Comparison of ENCODE assay signal across 10 cellular contexts in the genomic region with DNA sequence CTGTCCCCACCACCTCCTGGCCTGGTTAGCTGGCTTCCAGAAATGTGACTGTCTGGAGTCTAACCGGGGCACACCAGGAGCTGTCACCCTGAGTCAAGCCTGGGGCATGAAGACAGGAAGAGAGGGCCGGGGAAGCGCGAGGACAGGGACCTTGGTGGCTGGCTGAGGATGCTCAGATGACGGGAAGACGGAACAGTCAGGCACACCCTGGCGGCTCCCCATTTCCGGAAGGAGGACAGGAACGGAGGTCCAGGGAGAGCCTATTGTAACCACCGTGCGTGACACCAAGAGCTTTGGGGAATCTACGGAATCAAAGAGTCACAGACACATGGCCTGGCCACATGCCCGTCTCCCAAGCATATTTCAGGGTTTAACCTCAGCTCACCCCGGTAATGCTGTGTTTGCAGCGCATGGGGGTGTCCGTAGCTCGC. TPM values are rescaled to one million over a fixed set of nuclear protein-coding genes. Genes with fewer than 3 reads are reported as not detected.
DNase-seq lines count a peak whose midpoint lies in the region; ATAC-seq and TF ChIP-seq lines count a peak whose summit lies in the region.
"Had no signal": no experiment of that assay in that cellular context is flagged by ENCODE, and none has a peak within 500 bp of the region (broad histone marks: within the 10 kb centered on the region; RNA-seq: fewer than 3 reads in every experiment).

No MANE protein-coding gene starts in this region.

- no peak overlapping the region for H2AFZ ChIP-seq in OCI-LY7 (ENCODE audit: low read length)

- H3K36me3 ChIP-seq in OCI-LY7 (ENCODE audit: insufficient read depth, low read length), result no peaks in the 10 kb centered on the region

- intact Hi-C loops in CD4-positive, alpha-beta T cell (cut with DNase I, micrococcal nuclease), result loop anchor here (2.0 to 10.0 kb wide), 6 partner anchors 48 to 245 kb away; no protein-coding TSS in a partner anchor
- intact Hi-C loops in OCI-LY7 (cut with micrococcal nuclease; ENCODE audit: unreplicated experiment), result loop anchor here (5.0 to 10.0 kb wide), 2 partner anchors 620 to 1568 kb away; a partner anchor contains a TSS
- intact Hi-C loops in activated naive CD4-positive, alpha-beta T cell treated with anti-CD3 and anti-CD28 coated beads for 36 hours (cut with micrococcal nuclease), result loop anchor here (2.0 to 10.0 kb wide), 4 partner anchors 52 to 362 kb away; a partner anchor contains a TSS

- no peaks in the 10 kb centered on the region for H3K9me3 ChIP-seq in CD4-positive, alpha-beta T cell (ENCODE audit: control insufficient read depth, low read length)
- no peaks in the 10 kb centered on the region for H3K9me3 ChIP-seq in OCI-LY7 (ENCODE audit: low read length)

- no peaks in the 10 kb centered on the region for H3K27me3 ChIP-seq in CD4-positive, alpha-beta T cell (ENCODE audit: control insufficient read depth, insufficient read depth, low read length)

- peak overlapping the region; percentile 76 for H3K4me2 ChIP-seq in OCI-LY7 (ENCODE audit: low read length)

- peak overlapping the region; percentile 64 for H3K4me3 Mint-ChIP-seq in CD4-positive, alpha-beta T cell
- no peak overlapping the region for H3K4me3 Mint-ChIP-seq in activated naive CD4-positive, alpha-beta T cell treated with anti-CD3 and anti-CD28 coated beads for 36 hours

- no peaks in the 10 kb centered on the region for H3K9me3 Mint-ChIP-seq in CD4-positive, alpha-beta T cell
- H3K9me3 Mint-ChIP-seq in activated naive CD4-positive, alpha-beta T cell treated with anti-CD3 and anti-CD28 coated beads for 36 hours, result no peaks in the 10 kb centered on the region

- H3K27ac Mint-ChIP-seq in CD4-positive, alpha-beta T cell, result peak overlapping the region; percentile 90
- peak overlapping the region; percentile 8 for H3K27ac Mint-ChIP-seq in activated naive CD4-positive, alpha-beta T cell treated with anti-CD3 and anti-CD28 coated beads for 36 hours

- no peak for TF ChIP-seq CTCF in CD4-positive, alpha-beta T cell (IDR thresholded peaks at IDR 0.05)
- TF ChIP-seq CTCF in OCI-LY7 (conservative IDR thresholded peaks at IDR 0.05; ENCODE audit: low read length) (no peak), RWPE1 (conservative IDR thresholded peaks at IDR 0.05; ENCODE audit: low read depth) (no peak)

- no peak for ATAC-seq in CD4-positive, alpha-beta T cell (ENCODE audit: poor library complexity)
- ATAC-seq in GM19023 (IDR thresholded peaks at IDR 0.05; ENCODE audit: unreplicated experiment) (no peak), HG03175 (IDR thresholded peaks at IDR 0.05; ENCODE audit: unreplicated experiment) (no peak)

- peak overlapping the region; percentile 64 for H3K4me3 ChIP-seq in OCI-LY7 (ENCODE audit: low read depth, low read length, poor library complexity, severe bottlenecking)

- H3K27ac ChIP-seq in CD4-positive, alpha-beta T cell (ENCODE audit: low read depth, low read length), result peak overlapping the region; percentile 61
- H3K27ac ChIP-seq in OCI-LY7 (ENCODE audit: low read depth, low read length, poor library complexity, severe bottlenecking), result peak overlapping the region; percentile 96
- no peak overlapping the region for H3K27ac ChIP-seq in RWPE1

- no TSS peak for BruUV-seq in OCI-LY7 (replicated peaks; lab: Mats Ljungman, UMichigan)

- DNase-seq in CD4-positive, alpha-beta T cell, result peak in 5 of 10 experiments; percentile 12 to 22 (median 19)
- DNase-seq in OCI-LY7 (ENCODE audit: low spot score), result no peak
- DNase-seq in activated naive CD4-positive, alpha-beta T cell treated with anti-CD3 and anti-CD28 coated beads for 36 hours, result peak; percentile 37
- DNase-seq in retina, result peak; percentile 72
- no peak for DNase-seq in RWPE1 (ENCODE audit: low spot score)
- DNase-seq in NCI-H1417 treated with DMSO at 0.1 percent for 48 hours (lab: John Stamatoyannopoulos, UW), result no peak
- DNase-seq: NCI-H146 had no signal

- peaks cover 86% of the 10 kb centered on the region for H3K4me1 ChIP-seq in OCI-LY7 (ENCODE audit: insufficient read depth, low read length, poor library complexity, severe bottlenecking)

- H4K20me1 ChIP-seq in OCI-LY7 (ENCODE audit: insufficient read depth, low read length), result no peaks in the 10 kb centered on the region

- H3K79me2 ChIP-seq in OCI-LY7 (ENCODE audit: insufficient read depth, low read depth, low read length), result no peaks in the 10 kb centered on the region; the same call in 1 of the 2 replicates

- POLR2A ChIA-PET in CD4-positive, alpha-beta T cell (lab: Charles Lee), result interaction anchor here (0.7 to 4.3 kb wide), 5 partner anchors 17 to 129 kb away, joined by 3 to 39 read pairs (median 11); a partner anchor contains a TSS
- POLR2A ChIA-PET in OCI-LY7 (lab: Charles Lee) (interaction anchor here (0.6 to 2.5 kb wide), 3 partner anchors 8 to 119 kb away, joined by 4 to 11 read pairs (median 8); no protein-coding TSS in a partner anchor), RWPE1 (lab: Yijun Ruan, JAX; ENCODE audit: low non-redundant PET) (no interaction called here)

- H3K27me3 Mint-ChIP-seq in CD4-positive, alpha-beta T cell, result no peaks in the 10 kb centered on the region
- H3K27me3 Mint-ChIP-seq in activated naive CD4-positive, alpha-beta T cell treated with anti-CD3 and anti-CD28 coated beads for 36 hours (ENCODE audit: low read depth), result no peaks in the 10 kb centered on the region

- peaks cover 91% of the 10 kb centered on the region for H3K4me1 Mint-ChIP-seq in CD4-positive, alpha-beta T cell (ENCODE audit: low read depth)
- H3K4me1 Mint-ChIP-seq in activated naive CD4-positive, alpha-beta T cell treated with anti-CD3 and anti-CD28 coated beads for 36 hours (ENCODE audit: low read depth), result peaks cover 57% of the 10 kb centered on the region

- CTCF ChIA-PET in CD4-positive, alpha-beta T cell (lab: Charles Lee), result interaction anchor here (0.6 kb wide), 1 partner anchor 102 kb away, joined by 3 read pairs; no protein-coding TSS in a partner anchor
- CTCF ChIA-PET in OCI-LY7 (lab: Charles Lee; ENCODE audit: unreplicated experiment) (interaction anchor here (0.5 to 1.2 kb wide), 3 partner anchors 8 to 118 kb away, joined by 3 to 5 read pairs (median 4); no protein-coding TSS in a partner anchor), RWPE1 (lab: Yijun Ruan, JAX) (no interaction called here)
- CTCF ChIA-PET in activated naive CD4-positive, alpha-beta T cell treated with anti-CD3 and anti-CD28 coated beads for 36 hours (lab: Charles Lee), result no interaction called here

- no peaks in the 10 kb centered on the region for H3K36me3 Mint-ChIP-seq in CD4-positive, alpha-beta T cell (ENCODE audit: low read depth)
- H3K36me3 Mint-ChIP-seq in activated naive CD4-positive, alpha-beta T cell treated with anti-CD3 and anti-CD28 coated beads for 36 hours (ENCODE audit: low read depth), result no peaks in the 10 kb centered on the region

- no peaks in the 10 kb centered on the region for H3K9me2 ChIP-seq in OCI-LY7 (ENCODE audit: insufficient read depth, low read length)

RNA-seq across cellular contexts. Expression of a gene that starts 51.7 kb away (rescaled TPM):
- 1 to 10 TPM; 8.1 to 8.2 TPM for total RNA-seq in CD4-positive, alpha-beta T cell
- 1.8 and 3.5 TPM in 2 replicates for total RNA-seq in OCI-LY7 (2014; rRNA removed; shearing (Covaris generic))
- 0.22 and 0.32 TPM in 2 replicates for total RNA-seq in OCI-LY7 (2022)
- total RNA-seq in activated naive CD4-positive, alpha-beta T cell treated with anti-CD3 and anti-CD28 coated beads for 36 hours, result under 1 TPM; 0.27 to 0.50 TPM
- total RNA-seq: myocyte had no signal

Comparison
In these comparisons a context has a peak if more than half of its experiments do, and no peak if none do; other contexts are left out.
1. DNase-seq: peak in activated naive CD4-positive, alpha-beta T cell treated with anti-CD3 and anti-CD28 coated beads for 36 hours (single experiment) and retina (single experiment); none in OCI-LY7 (single experiment), RWPE1 (single experiment) and NCI-H1417 treated with DMSO at 0.1 percent for 48 hours (single experiment).
2. CTCF ChIA-PET loops: an anchor here in CD4-positive, alpha-beta T cell (0.6 kb wide) and OCI-LY7 (0.5 to 1.2 kb wide); none called in activated naive CD4-positive, alpha-beta T cell treated with anti-CD3 and anti-CD28 coated beads for 36 hours and RWPE1.